ENCODE assay signal across 25 cellular contexts in the genomic region with DNA sequence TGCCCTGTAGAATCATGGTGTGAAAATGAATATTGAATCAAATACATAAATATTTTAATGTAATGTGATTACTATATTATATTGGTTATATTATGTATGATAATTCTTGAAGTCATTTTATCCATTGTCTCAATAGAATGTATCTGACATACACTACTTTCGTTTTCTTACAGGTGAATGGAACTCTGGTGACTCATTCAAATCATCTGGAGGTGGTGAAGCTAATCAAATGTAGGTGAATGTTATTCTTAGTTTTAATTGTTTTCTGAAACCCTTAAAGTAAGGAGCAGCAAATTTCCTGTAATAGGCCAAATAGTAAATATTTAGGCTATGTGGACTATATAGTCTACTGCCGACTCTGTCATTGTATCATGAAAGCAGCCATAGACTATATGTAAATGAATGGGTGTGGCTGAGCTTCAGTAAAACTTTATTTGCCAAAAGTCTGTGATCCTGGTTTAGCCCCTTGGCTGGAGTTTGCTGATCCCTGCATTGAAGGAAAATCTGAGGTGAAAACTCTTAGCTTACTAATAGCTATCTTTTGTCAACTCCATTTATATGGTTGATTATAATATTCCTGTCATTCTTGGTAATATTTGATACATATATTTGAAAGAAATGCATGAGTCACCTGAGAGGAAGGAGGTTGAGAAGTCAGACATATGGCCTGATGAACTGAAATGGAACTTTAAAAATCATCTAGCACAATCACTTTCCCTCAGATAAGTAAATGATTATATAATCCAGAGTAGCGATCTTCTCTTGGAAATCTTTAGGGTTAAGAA.
DNase-seq lines count a peak whose midpoint lies in the region; ATAC-seq and TF ChIP-seq lines count a peak whose summit lies in the region.
"Had no signal": no experiment of that assay in that cellular context is flagged by ENCODE, and none has a peak within 500 bp of the region (broad histone marks: within the 10 kb centered on the region; RNA-seq: fewer than 3 reads in every experiment).

No MANE protein-coding gene starts in this region.

- no peaks in the 10 kb centered on the region for H3K9me2 ChIP-seq in SK-N-SH

- H3K4me1 ChIP-seq in SK-N-SH (ENCODE audit: control insufficient read depth in 1 of 2, insufficient read depth in 2 of 2, low read depth in 1 of 2, low read length in 1 of 2) (no peaks in the 10 kb centered on the region), RWPE2 (ENCODE audit: insufficient read depth, poor library complexity, severe bottlenecking) (peaks cover 12% of the 10 kb centered on the region)

- H3K27me3 ChIP-seq in SK-N-SH (ENCODE audit: insufficient read depth) (no peaks in the 10 kb centered on the region), RWPE2 (ENCODE audit: insufficient read depth, poor library complexity, severe bottlenecking) (no peaks in the 10 kb centered on the region)
- H3K27me3 ChIP-seq: BLaER1, heart left ventricle had no signal

- H3K36me3 ChIP-seq in SK-N-SH (replicated peaks in 1 of 2; ENCODE audit: control insufficient read depth in 1 of 2, insufficient read depth in 2 of 2, low read length in 1 of 2) = peaks cover 48 to 49% of the 10 kb centered on the region in 2 experiments
- H3K36me3 ChIP-seq in RWPE2 (ENCODE audit: low read depth) = peaks cover 42% of the 10 kb centered on the region

- H3K4me2 ChIP-seq in SK-N-SH = no peak overlapping the region

- H3K9me3 ChIP-seq in SK-N-SH = no peaks in the 10 kb centered on the region
- no peaks in the 10 kb centered on the region for H3K9me3 ChIP-seq in RWPE2 (ENCODE audit: severe bottlenecking)
- H3K9me3 ChIP-seq: BLaER1, heart left ventricle had no signal

- TF ChIP-seq RAD21 in SK-N-SH (IDR thresholded peaks at IDR 0.05; ENCODE audit: low read length) = no peak

- H2AFZ ChIP-seq in SK-N-SH (ENCODE audit: low read depth) = no peak overlapping the region

- DNase-seq in SK-N-SH (no peak), RWPE2 (ENCODE audit: low spot score) (no peak), putamen (ENCODE audit: low spot score) (peak; percentile 16), activated gamma-delta T cell treated with Interleukin-2 at 50 U/mL for 16 hours (no peak), NCI-H226 (no peak)
- DNase-seq: 8988T; activated CD4-positive, alpha-beta T cell treated with anti-CD3 and anti-CD28 coated beads, Interleukin-2, amount 50 U/mL, for 4 hours; activated naive CD4-positive, alpha-beta T cell; amygdala; central memory CD4-positive, alpha-beta T cell; effector memory CD8-positive, alpha-beta T cell; heart left ventricle; naive thymus-derived CD4-positive, alpha-beta T cell; NCI-H1930; NCI-H345; NK-92 treated with Interleukin-12 subunit alpha and Interleukin-12 subunit beta, amount 100 ng/mL, for 24 hours; substantia nigra; T-helper 1 cell had no signal

- H3K4me3 ChIP-seq in SK-N-SH (ENCODE audit: low read depth in 2 of 2, low read length in 1 of 2) (no peak overlapping the region), RWPE2 (ENCODE audit: severe bottlenecking) (no peak overlapping the region)
- H3K4me3 ChIP-seq: BLaER1, heart left ventricle had no signal

- no peak overlapping the region for H3K27ac ChIP-seq in SK-N-SH (ENCODE audit: low read depth in 2 of 2, low read length in 1 of 2)
- H3K27ac ChIP-seq in RWPE2 (ENCODE audit: poor library complexity, severe bottlenecking) = no peak overlapping the region
- H3K27ac ChIP-seq: heart left ventricle, HL-60 had no signal

- WGBS in SK-N-SH (ENCODE audit: low lambda C conversion rate) = 86% methylated on average over 3 of the region's 3 CpGs

- ATAC-seq in SK-N-SH treated with all-trans-retinoic acid at 6 μM for 48 hours (no peak; the same call in 2 of the 3 replicates), RWPE2 (ENCODE audit: low read depth) (peak; percentile 49; the same call in 1 of the 3 replicates), esophagus mucosa (peak; percentile 57), HG02759 (IDR thresholded peaks at IDR 0.05; ENCODE audit: unreplicated experiment) (no peak)
- ATAC-seq: effector memory CD8-positive, alpha-beta T cell; HCT116; heart left ventricle; naive thymus-derived CD4-positive, alpha-beta T cell; Right ventricle myocardium inferior had no signal

- H3K9ac ChIP-seq in SK-N-SH = no peak overlapping the region
- H3K9ac ChIP-seq: BLaER1 had no signal

- CTCF ChIA-PET in SK-N-SH (lab: Yijun Ruan, JAX) = interaction anchor here (0.8 to 1.1 kb wide), 2 partner anchors 89 kb away, joined by 3 read pairs; a partner anchor contains a TSS

- TF ChIP-seq CTCF in SK-N-SH (IDR thresholded peaks at IDR 0.05) = no peak
- no peak for TF ChIP-seq CTCF in RWPE2 (IDR thresholded peaks at IDR 0.05; ENCODE audit: poor library complexity, severe bottlenecking)

- H3K79me2 ChIP-seq in SK-N-SH (ENCODE audit: insufficient read depth) = peaks cover 4% of the 10 kb centered on the region; the same call in 1 of the 2 replicates

- no peaks in the 10 kb centered on the region for H4K20me1 ChIP-seq in SK-N-SH (ENCODE audit: insufficient read depth)
- H4K20me1 ChIP-seq: BLaER1 had no signal

- POLR2A ChIA-PET in SK-N-SH (lab: Yijun Ruan, JAX) = no interaction called here

- TF ChIP-seq EP300 in SK-N-SH (IDR thresholded peaks at IDR 0.05; ENCODE audit: borderline replicate concordance in 1 of 2, low read depth in 1 of 2, low read length in 1 of 2) = no peak

- H3F3A ChIP-seq in SK-N-SH (replicated peaks; ENCODE audit: insufficient read depth) = peaks cover 6% of the 10 kb centered on the region

TF ChIP-seq in SK-N-SH, 30 proteins besides CTCF, POLR2A, EP300 and RAD21 (continues in another document):
- TF ChIP-seq YY1 (IDR thresholded peaks at IDR 0.05; ENCODE audit: low read depth) (no peak), JUND (IDR thresholded peaks at IDR 0.05) (peak; percentile 13; the same call in 1 of the 2 replicates), SMC3 (IDR thresholded peaks at IDR 0.05; ENCODE audit: low read depth, low read length) (no peak), MEF2A (IDR thresholded peaks at IDR 0.05; ENCODE audit: borderline replicate concordance, low read depth) (no peak), FOSL2 (IDR thresholded peaks at IDR 0.05; ENCODE audit: borderline replicate concordance, low read depth) (peak; percentile 39; the same call in 1 of the 2 replicates), RFX5 (IDR thresholded peaks at IDR 0.05; ENCODE audit: low read length) (no peak)
- TF ChIP-seq, protein P1, sequence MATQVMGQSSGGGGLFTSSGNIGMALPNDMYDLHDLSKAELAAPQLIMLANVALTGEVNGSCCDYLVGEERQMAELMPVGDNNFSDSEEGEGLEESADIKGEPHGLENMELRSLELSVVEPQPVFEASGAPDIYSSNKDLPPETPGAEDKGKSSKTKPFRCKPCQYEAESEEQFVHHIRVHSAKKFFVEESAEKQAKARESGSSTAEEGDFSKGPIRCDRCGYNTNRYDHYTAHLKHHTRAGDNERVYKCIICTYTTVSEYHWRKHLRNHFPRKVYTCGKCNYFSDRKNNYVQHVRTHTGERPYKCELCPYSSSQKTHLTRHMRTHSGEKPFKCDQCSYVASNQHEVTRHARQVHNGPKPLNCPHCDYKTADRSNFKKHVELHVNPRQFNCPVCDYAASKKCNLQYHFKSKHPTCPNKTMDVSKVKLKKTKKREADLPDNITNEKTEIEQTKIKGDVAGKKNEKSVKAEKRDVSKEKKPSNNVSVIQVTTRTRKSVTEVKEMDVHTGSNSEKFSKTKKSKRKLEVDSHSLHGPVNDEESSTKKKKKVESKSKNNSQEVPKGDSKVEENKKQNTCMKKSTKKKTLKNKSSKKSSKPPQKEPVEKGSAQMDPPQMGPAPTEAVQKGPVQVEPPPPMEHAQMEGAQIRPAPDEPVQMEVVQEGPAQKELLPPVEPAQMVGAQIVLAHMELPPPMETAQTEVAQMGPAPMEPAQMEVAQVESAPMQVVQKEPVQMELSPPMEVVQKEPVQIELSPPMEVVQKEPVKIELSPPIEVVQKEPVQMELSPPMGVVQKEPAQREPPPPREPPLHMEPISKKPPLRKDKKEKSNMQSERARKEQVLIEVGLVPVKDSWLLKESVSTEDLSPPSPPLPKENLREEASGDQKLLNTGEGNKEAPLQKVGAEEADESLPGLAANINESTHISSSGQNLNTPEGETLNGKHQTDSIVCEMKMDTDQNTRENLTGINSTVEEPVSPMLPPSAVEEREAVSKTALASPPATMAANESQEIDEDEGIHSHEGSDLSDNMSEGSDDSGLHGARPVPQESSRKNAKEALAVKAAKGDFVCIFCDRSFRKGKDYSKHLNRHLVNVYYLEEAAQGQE (IDR thresholded peaks at IDR 0.05; ENCODE audit: low read depth, low read length) = no peak

TF ChIP-seq in SK-N-SH treated with all-trans-retinoic acid at 6 μM for 48 hours, 23 proteins besides CTCF, POLR2A, EP300 and RAD21:
- TF ChIP-seq TCF4 (CRISPR knock-in tag; IDR thresholded peaks at IDR 0.05; ENCODE audit: borderline replicate concordance) = no peak
- TF ChIP-seq, protein P2, sequence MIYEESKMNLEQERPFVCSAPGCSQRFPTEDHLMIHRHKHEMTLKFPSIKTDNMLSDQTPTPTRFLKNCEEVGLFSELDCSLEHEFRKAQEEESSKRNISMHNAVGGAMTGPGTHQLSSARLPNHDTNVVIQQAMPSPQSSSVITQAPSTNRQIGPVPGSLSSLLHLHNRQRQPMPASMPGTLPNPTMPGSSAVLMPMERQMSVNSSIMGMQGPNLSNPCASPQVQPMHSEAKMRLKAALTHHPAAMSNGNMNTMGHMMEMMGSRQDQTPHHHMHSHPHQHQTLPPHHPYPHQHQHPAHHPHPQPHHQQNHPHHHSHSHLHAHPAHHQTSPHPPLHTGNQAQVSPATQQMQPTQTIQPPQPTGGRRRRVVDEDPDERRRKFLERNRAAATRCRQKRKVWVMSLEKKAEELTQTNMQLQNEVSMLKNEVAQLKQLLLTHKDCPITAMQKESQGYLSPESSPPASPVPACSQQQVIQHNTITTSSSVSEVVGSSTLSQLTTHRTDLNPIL (CRISPR knock-in tag; IDR thresholded peaks at IDR 0.05; ENCODE audit: low read depth) = no peak
- TF ChIP-seq ARNTL (CRISPR knock-in tag; IDR thresholded peaks at IDR 0.05; ENCODE audit: borderline replicate concordance, low read depth) = no peak
- no peak for TF ChIP-seq CSDC2 (CRISPR knock-in tag; IDR thresholded peaks at IDR 0.05)
- no peak for TF ChIP-seq SNAI2 (CRISPR knock-in tag; IDR thresholded peaks at IDR 0.05)

Comparison
In these comparisons a context has a peak if more than half of its experiments do, and no peak if none do; other contexts are left out.
1. ATAC-seq: peak in RWPE2 (single experiment) and esophagus mucosa (single experiment); none in SK-N-SH treated with all-trans-retinoic acid at 6 μM for 48 hours (single experiment) and HG02759 (single experiment).